8 cellular contexts compared by ENCODE assay signal in genomic region chr4:140595065-140595464, GRCh38. TPM values are rescaled to one million over a fixed set of nuclear protein-coding genes. Genes with fewer than 3 reads are reported as not detected.
DNase-seq lines count a peak whose midpoint lies in the region; ATAC-seq and TF ChIP-seq lines count a peak whose summit lies in the region.

No MANE protein-coding gene starts in this region.

- POLR2A ChIA-PET in Panc1 (lab: Charles Lee): no interaction called here

- H3K36me3 ChIP-seq in Panc1 (ENCODE audit: control insufficient read depth, insufficient read depth, low read length): no peaks in the 10 kb centered on the region
- no peaks in the 10 kb centered on the region for H3K36me3 ChIP-seq in psoas muscle (ENCODE audit: insufficient read depth in 1 of 2, low read depth in 1 of 2)
- no peaks in the 10 kb centered on the region for H3K36me3 ChIP-seq in suprapubic skin

- BruUV-seq in Panc1 (replicated peaks; lab: Mats Ljungman, UMichigan): no TSS peak

- in situ Hi-C loops in Panc1 (cut with HindIII; ENCODE audit: low pct_unique_long_range_greater_than_20kb, low sequenced_read_pairs): no loop called here

- H3K4me1 ChIP-seq in Panc1 (ENCODE audit: control insufficient read depth, insufficient read depth, low read length): no peaks in the 10 kb centered on the region
- H3K4me1 ChIP-seq in psoas muscle: no peaks in the 10 kb centered on the region
- no peaks in the 10 kb centered on the region for H3K4me1 ChIP-seq in suprapubic skin

- DNase-seq in Panc1 (ENCODE audit: low read depth, low spot score): no peak
- peak; percentile 36 for DNase-seq in iPS DF 4.7 (ENCODE audit: extremely low read depth, low spot score)
- DNase-seq in RKO (ENCODE audit: low spot score): no peak
- no peak for DNase-seq in psoas muscle
- DNase-seq in globus pallidus (ENCODE audit: low spot score): no peak
- DNase-seq in suprapubic skin (ENCODE audit: low spot score in 2 of 2): no peak

- peak; percentile 55; the same call in 1 of the 2 replicates for TF ChIP-seq CTCF in GM12875 (IDR thresholded peaks at IDR 0.05; ENCODE audit: borderline replicate concordance, insufficient read depth, low read depth, low read length)
- peak; percentile 30 for TF ChIP-seq CTCF in Panc1 (IDR thresholded peaks at IDR 0.05)
- no peak for TF ChIP-seq CTCF in psoas muscle (IDR thresholded peaks at IDR 0.05)
- peak in 1 of 2 donors; percentile 36 for TF ChIP-seq CTCF in suprapubic skin (IDR thresholded peaks at IDR 0.05)

- intact Hi-C loops in Panc1 (cut with micrococcal nuclease; ENCODE audit: unreplicated experiment): no loop called here
- intact Hi-C loops in psoas muscle (cut with DNase I): no loop called here

- peak; percentile 90 for ATAC-seq in HG02885 (IDR thresholded peaks at IDR 0.05; ENCODE audit: poor library complexity, unreplicated experiment)
- no peak for ATAC-seq in Panc1
- ATAC-seq in psoas muscle: no peak

- no peak for TF ChIP-seq POLR2A in suprapubic skin (IDR thresholded peaks at IDR 0.05)

- 56 to 70% (median 66%) methylated on average over 1 of the region's 1 CpG for WGBS in psoas muscle, 3 donors
- WGBS in suprapubic skin: 67% methylated on average over 1 of the region's 1 CpG

- H3K9me3 ChIP-seq in Panc1 (ENCODE audit: control insufficient read depth, insufficient read depth, low read depth, low read length) (no peaks in the 10 kb centered on the region), psoas muscle (no peaks in the 10 kb centered on the region), suprapubic skin (no peaks in the 10 kb centered on the region)

- H3K27ac ChIP-seq in Panc1 (ENCODE audit: low read length) (no peak overlapping the region), psoas muscle (no peak overlapping the region), suprapubic skin (no peak overlapping the region)

- H3K4me3 ChIP-seq in GM12875 (ENCODE audit: low read depth, low read length): no peak overlapping the region
- no peak overlapping the region for H3K4me3 ChIP-seq in Panc1 (ENCODE audit: low read depth in 2 of 2, low read length in 2 of 2)
- H3K4me3 ChIP-seq in psoas muscle: no peak overlapping the region
- H3K4me3 ChIP-seq in suprapubic skin: no peak overlapping the region

- 0 out of 2 replicates have a peak, but pooled peaks cover 2% of the 10 kb centered on the region for H3K27me3 ChIP-seq in Panc1 (ENCODE audit: control insufficient read depth, insufficient read depth, low read length)
- peaks cover 0 to 2% (median 0%) of the 10 kb centered on the region in 3 donors for H3K27me3 ChIP-seq in psoas muscle (ENCODE audit: insufficient read depth in 3 of 3, low read length in 2 of 3)
- no peaks in the 10 kb centered on the region for H3K27me3 ChIP-seq in suprapubic skin

- no peak for TF ChIP-seq EP300 in suprapubic skin (IDR thresholded peaks at IDR 0.05)

- CTCF ChIA-PET in Panc1 (lab: Charles Lee): no interaction called here

RNA-seq across cellular contexts. Expression of gene UCP1, which starts 26.3 kb away (rescaled TPM):
- total RNA-seq in Panc1 (2021; ENCODE audit: unreplicated experiment): not detected
- not detected for polyA plus RNA-seq in Panc1 (2012; ENCODE audit: insufficient read length)
- not detected for total RNA-seq in psoas muscle
- polyA plus RNA-seq in psoas muscle: under 1 TPM in 1 of 3 donors, not detected in 2; 0.09 TPM
- total RNA-seq in suprapubic skin: not detected
